Comparison of ENCODE assay signal across 10 cellular contexts in genomic region chr2:26720322-26721166, GRCh38. TPM values are rescaled to one million over a fixed set of nuclear protein-coding genes. Genes with fewer than 3 reads are reported as not detected.
DNase-seq lines count a peak whose midpoint lies in the region; ATAC-seq and TF ChIP-seq lines count a peak whose summit lies in the region.
"Had no signal": no experiment of that assay in that cellular context is flagged by ENCODE, and none has a peak within 500 bp of the region (broad histone marks: within the 10 kb centered on the region; RNA-seq: fewer than 3 reads in every experiment).

No MANE protein-coding gene starts in this region.

- peak overlapping the region; percentile 78 for H3K27ac ChIP-seq in BLaER1
- H3K27ac ChIP-seq in neuronal stem cell (replicated peaks; ENCODE audit: low read length) = no peak overlapping the region

- peaks cover 2% of the 10 kb centered on the region for H3K79me1 ChIP-seq in neuronal stem cell (ENCODE audit: low read depth, low read length)

- no peak overlapping the region for H2BK120ac ChIP-seq in neuronal stem cell (ENCODE audit: low read depth, low read length)

- H4K91ac ChIP-seq in neuronal stem cell (ENCODE audit: low read depth, low read length, poor library complexity) = no peak overlapping the region

- H2BK5ac ChIP-seq in neuronal stem cell (ENCODE audit: low read length) = no peak overlapping the region

- H3K14ac ChIP-seq in neuronal stem cell (ENCODE audit: low read length) = no peak overlapping the region

- no peaks in the 10 kb centered on the region for H3K27me3 ChIP-seq in BLaER1
- no peaks in the 10 kb centered on the region for H3K27me3 ChIP-seq in neuronal stem cell (ENCODE audit: control insufficient read depth in 3 of 3, insufficient read depth in 3 of 3, low read depth in 1 of 3, low read length in 3 of 3)

- no CpG with 5 or more reads among the region's 7 CpGs for WGBS in neuronal stem cell (ENCODE audit: extremely low coverage in 2 of 2, insufficient read length in 2 of 2, insufficient replicate concordance in 1 of 2), 2 donors

- no peaks in the 10 kb centered on the region for H4K20me1 ChIP-seq in BLaER1

- H3K4me3 ChIP-seq in BLaER1 = no peak overlapping the region
- no peak overlapping the region for H3K4me3 ChIP-seq in fibroblast of mammary gland (ENCODE audit: control insufficient read depth, low read depth, low read length)
- H3K4me3 ChIP-seq in neuronal stem cell (ENCODE audit: low read length in 2 of 2) = no peak overlapping the region

- H3K36me3 ChIP-seq in BLaER1 = no peaks in the 10 kb centered on the region
- H3K36me3 ChIP-seq in neuronal stem cell (replicated peaks in 1 of 2; ENCODE audit: control insufficient read depth in 2 of 2, insufficient read depth in 2 of 2, low read length in 2 of 2) = no peaks in the 10 kb centered on the region

- no peak overlapping the region for H2BK12ac ChIP-seq in neuronal stem cell (ENCODE audit: low read length)

- peak overlapping the region; percentile 77 for H3K18ac ChIP-seq in neuronal stem cell (ENCODE audit: low read length)

- H3K23ac ChIP-seq in neuronal stem cell (ENCODE audit: low read depth, low read length, poor library complexity) = peak overlapping the region; percentile 82

- H3K4ac ChIP-seq in neuronal stem cell (ENCODE audit: low read length) = no peak overlapping the region

- H2BK15ac ChIP-seq in neuronal stem cell (ENCODE audit: low read length) = peak overlapping the region; percentile 92

- peak overlapping the region; percentile 90 for H3K4me2 ChIP-seq in BLaER1
- no peak overlapping the region for H3K4me2 ChIP-seq in neuronal stem cell (ENCODE audit: insufficient read depth, low read length, poor library complexity, severe bottlenecking)

- no peaks in the 10 kb centered on the region; the same call in 1 of the 2 replicates for H3K9me3 ChIP-seq in BLaER1
- H3K9me3 ChIP-seq in neuronal stem cell (replicated peaks in 1 of 2; ENCODE audit: control insufficient read depth in 2 of 2, insufficient read depth in 1 of 2, low read depth in 1 of 2, low read length in 2 of 2) = peaks cover 0 to 2% of the 10 kb centered on the region in 2 donors

- peak overlapping the region; percentile 40 for H2AFZ ChIP-seq in neuronal stem cell (ENCODE audit: low read length)

- H3K9ac ChIP-seq in BLaER1 = peak overlapping the region; percentile 59; the same call in 1 of the 2 replicates
- H3K9ac ChIP-seq in neuronal stem cell (ENCODE audit: low read depth, low read length, poor library complexity) = no peak overlapping the region

- peak overlapping the region; percentile 81 for H2AK5ac ChIP-seq in neuronal stem cell (ENCODE audit: low read depth, low read length)

- no peak for ATAC-seq in GM21576 (IDR thresholded peaks at IDR 0.05; ENCODE audit: unreplicated experiment)
- no peak for ATAC-seq in stimulated activated naive CD8-positive, alpha-beta T cell treated with anti-CD3 and anti-CD28 coated beads, Interleukin-15, Interleukin-2, amounts not matched to agents 100 U/mL and 50 U/mL, for 24 hours
- no peak for ATAC-seq in HG03378 (IDR thresholded peaks at IDR 0.05; ENCODE audit: unreplicated experiment)

- TF ChIP-seq CTCF in fibroblast of mammary gland (conservative IDR thresholded peaks at IDR 0.05; ENCODE audit: control insufficient read depth, insufficient read depth, low read depth, low read length) = no peak

- DNase-seq in NCI-H460 (ENCODE audit: extremely low read depth, low read depth) = peak; percentile 72
- peak; percentile 78 for DNase-seq in fibroblast of mammary gland (ENCODE audit: low read depth)
- DNase-seq in neuronal stem cell (ENCODE audit: low spot score) = no peak
- no peak for DNase-seq in activated CD4-positive, alpha-beta T cell treated with anti-CD3 and anti-CD28 coated beads, Interleukin-2, amount 50 U/mL, for 4 hours
- DNase-seq in stimulated activated naive CD8-positive, alpha-beta T cell treated with anti-CD3 and anti-CD28 coated beads, Interleukin-15, Interleukin-2, amounts not matched to agents 100 U/mL and 50 U/mL, for 24 hours = no peak
- DNase-seq: activated CD4-positive, alpha-beta T cell treated with anti-CD3 and anti-CD28 coated beads for 48 hours; immature natural killer cell had no signal

- H4K8ac ChIP-seq in neuronal stem cell (ENCODE audit: low read depth, low read length) = no peak overlapping the region

- H3K4me1 ChIP-seq in BLaER1 (peaks cover 28% of the 10 kb centered on the region), neuronal stem cell (ENCODE audit: control insufficient read depth in 2 of 2, insufficient read depth in 1 of 2, low read depth in 1 of 2, low read length in 2 of 2) (peaks cover 3 to 9% of the 10 kb centered on the region in 2 donors)

RNA-seq across cellular contexts. Expression of gene KCNK3, which starts 28.0 kb away (rescaled TPM):
- total RNA-seq in NCI-H460 (2014; rRNA removed; shearing (Covaris generic)) = 0.87 and 1.2 TPM in 2 replicates
- polyA plus RNA-seq in NCI-H460 (2014; cell fraction: nucleus; rRNA removed) = 0.70 and 1.1 TPM in 2 replicates
- 0.03 TPM for polyA plus RNA-seq in neuronal stem cell (2013, experiment 1 of 2)
- polyA plus RNA-seq in neuronal stem cell (2013, experiment 2 of 2) = 0.01 TPM
- polyA plus RNA-seq: immature natural killer cell had no signal

RNA-seq across cellular contexts. Expression of gene SLC35F6, which starts 43.5 kb away (rescaled TPM):
- 48.6 and 48.9 TPM in 2 replicates for total RNA-seq in NCI-H460 (2014; rRNA removed; shearing (Covaris generic))
- polyA plus RNA-seq in NCI-H460 (2014; cell fraction: nucleus; rRNA removed) = 25.3 and 26.1 TPM in 2 replicates
- 8.5 TPM for polyA plus RNA-seq in neuronal stem cell (2013, experiment 1 of 2)
- polyA plus RNA-seq in neuronal stem cell (2013, experiment 2 of 2) = 9.6 TPM

Comparison
In these comparisons a context has a peak if more than half of its experiments do, and no peak if none do; other contexts are left out.
1. DNase-seq: peak in NCI-H460 (single experiment) and fibroblast of mammary gland (single experiment); none in neuronal stem cell (single experiment), activated CD4-positive, alpha-beta T cell treated with anti-CD3 and anti-CD28 coated beads, Interleukin-2, amount 50 U/mL, for 4 hours (0 of 2) and stimulated activated naive CD8-positive, alpha-beta T cell treated with anti-CD3 and anti-CD28 coated beads, Interleukin-15, Interleukin-2, amounts not matched to agents 100 U/mL and 50 U/mL, for 24 hours (single experiment).